Comparison of ENCODE assay signal across 9 cellular contexts in genomic region chr14:38207830-38208815, GRCh38. TPM values are rescaled to one million over a fixed set of nuclear protein-coding genes. Genes with fewer than 3 reads are reported as not detected.
DNase-seq lines count a peak whose midpoint lies in the region; ATAC-seq and TF ChIP-seq lines count a peak whose summit lies in the region.
"Had no signal": no experiment of that assay in that cellular context is flagged by ENCODE, and none has a peak within 500 bp of the region (broad histone marks: within the 10 kb centered on the region; RNA-seq: fewer than 3 reads in every experiment).

Gene SSTR1 (plus strand): TSS chr14:38207904. CDS start chr14:38209390, 1,486 bp downstream.

- peak within 1 kb of the TSS; percentile 52 for H3K4me3 ChIP-seq in colonic mucosa
- H3K4me3 ChIP-seq in lung = peak within 1 kb of the TSS; percentile 46
- H3K4me3 ChIP-seq in urinary bladder (ENCODE audit: low read depth, low read length) = peak within 1 kb of the TSS; percentile 44

- CTCF ChIA-PET in activated naive CD4-positive, alpha-beta T cell treated with anti-CD3 and anti-CD28 coated beads for 36 hours (lab: Charles Lee) = interaction anchor here (0.5 to 1.7 kb wide), 4 partner anchors 19 to 659 kb away, joined by 3 to 4 read pairs (median 3); no protein-coding TSS in a partner anchor

- peak within 1 kb of the TSS; percentile 41 for H3K4me3 Mint-ChIP-seq in activated naive CD4-positive, alpha-beta T cell treated with anti-CD3 and anti-CD28 coated beads for 36 hours

- peaks cover 61% of the 10 kb centered on the region for H3K27me3 Mint-ChIP-seq in activated naive CD4-positive, alpha-beta T cell treated with anti-CD3 and anti-CD28 coated beads for 36 hours (ENCODE audit: low read depth)

- peak within 1 kb of the TSS; percentile 57 to 69 for H3K9ac ChIP-seq in colonic mucosa (ENCODE audit: low read depth in 2 of 2, low read length in 2 of 2)

- intact Hi-C loops in activated naive CD4-positive, alpha-beta T cell treated with anti-CD3 and anti-CD28 coated beads for 36 hours (cut with micrococcal nuclease) = loop anchor here (2.0 to 5.0 kb wide), 3 partner anchors 47 to 659 kb away; no protein-coding TSS in a partner anchor
- intact Hi-C loops in colonic mucosa (cut with DNase I) = no loop called here

- no peaks in the 10 kb centered on the region for H3K36me3 Mint-ChIP-seq in activated naive CD4-positive, alpha-beta T cell treated with anti-CD3 and anti-CD28 coated beads for 36 hours (ENCODE audit: low read depth)

- peaks cover 29% of the 10 kb centered on the region for H3K4me1 Mint-ChIP-seq in activated naive CD4-positive, alpha-beta T cell treated with anti-CD3 and anti-CD28 coated beads for 36 hours (ENCODE audit: low read depth)

- no peaks in the 10 kb centered on the region for H3K4me1 ChIP-seq in colonic mucosa
- H3K4me1 ChIP-seq in lung (ENCODE audit: control insufficient read depth in 2 of 2, insufficient read depth in 2 of 2, low read length in 2 of 2) = peaks cover 0 to 15% of the 10 kb centered on the region in 2 donors
- H3K4me1 ChIP-seq in urinary bladder (ENCODE audit: insufficient read depth) = no peaks in the 10 kb centered on the region

- H3K27ac ChIP-seq in colonic mucosa (peak within 1 kb of the TSS; percentile 65), lung (ENCODE audit: low read depth in 1 of 2, low read length in 1 of 2) (no peak within 1 kb of the TSS), urinary bladder (ENCODE audit: low read depth) (no peak within 1 kb of the TSS)

- no peaks in the 10 kb centered on the region for H3K9me3 Mint-ChIP-seq in activated naive CD4-positive, alpha-beta T cell treated with anti-CD3 and anti-CD28 coated beads for 36 hours

- no peaks in the 10 kb centered on the region for H3K27me3 ChIP-seq in colonic mucosa
- peaks cover 4% of the 10 kb centered on the region for H3K27me3 ChIP-seq in lung (ENCODE audit: control insufficient read depth, insufficient read depth)

- ATAC-seq in lung (ENCODE audit: insufficient read depth, low FRiP score) (no peak), GM21390 (IDR thresholded peaks at IDR 0.05; ENCODE audit: unreplicated experiment) (no peak), HG02938 (IDR thresholded peaks at IDR 0.05; ENCODE audit: unreplicated experiment) (no peak)

- H3K36me3 ChIP-seq in colonic mucosa = no peaks in the 10 kb centered on the region
- no peaks in the 10 kb centered on the region for H3K36me3 ChIP-seq in lung (ENCODE audit: control insufficient read depth in 2 of 2, insufficient read depth in 2 of 2, low read length in 2 of 2)
- H3K36me3 ChIP-seq in urinary bladder (ENCODE audit: insufficient read depth) = no peaks in the 10 kb centered on the region

- DNase-seq in activated naive CD4-positive, alpha-beta T cell treated with anti-CD3 and anti-CD28 coated beads for 36 hours = peak; percentile 6
- no peak for DNase-seq in activated naive CD4-positive, alpha-beta T cell treated with anti-CD3 and anti-CD28 coated beads, Interleukin-2, amount 50 U/mL, for 16 hours
- DNase-seq in colonic mucosa (peak; percentile 93), lung (ENCODE audit: low spot score) (no peak)
- no peak for DNase-seq in stimulated activated naive CD4-positive, alpha-beta T cell (lab: John Stamatoyannopoulos, UW)
- DNase-seq: naive B cell had no signal

- 2 to 3% methylated on average over 51 of the region's 51 CpGs for WGBS in lung, 2 donors
- 2% methylated on average over 51 of the region's 51 CpGs for WGBS in urinary bladder

- TF ChIP-seq CTCF in colonic mucosa (IDR thresholded peaks at IDR 0.05) (no peak), lung (IDR thresholded peaks at IDR 0.05; ENCODE audit: control extremely low read depth, extremely low read depth) (no peak)

- H3K9me3 ChIP-seq in colonic mucosa (no peaks in the 10 kb centered on the region), lung (ENCODE audit: control insufficient read depth in 2 of 2, insufficient read depth in 1 of 2, low read length in 1 of 2) (peaks cover 0 to 8% of the 10 kb centered on the region in 2 donors)

- no peak within 1 kb of the TSS for H3K27ac Mint-ChIP-seq in activated naive CD4-positive, alpha-beta T cell treated with anti-CD3 and anti-CD28 coated beads for 36 hours
- H3K27ac Mint-ChIP-seq: naive B cell had no signal

RNA-seq across cellular contexts. Expression of gene SSTR1, which starts in this region (rescaled TPM):
- not detected for total RNA-seq in activated naive CD4-positive, alpha-beta T cell treated with anti-CD3 and anti-CD28 coated beads for 36 hours
- 1 to 10 TPM; 8.5 to 8.8 TPM for total RNA-seq in colonic mucosa
- 1 to 10 TPM; 4.3 to 7.9 TPM for total RNA-seq in lung
- 1 to 10 TPM; 1.6 to 2.2 TPM for polyA plus RNA-seq in lung
- 0.37 TPM for total RNA-seq in urinary bladder
- 2.6 TPM for polyA plus RNA-seq in urinary bladder

Comparison
In these comparisons a context has a peak if more than half of its experiments do, and no peak if none do; other contexts are left out.
1. Peak in DNase-seq in activated naive CD4-positive, alpha-beta T cell treated with anti-CD3 and anti-CD28 coated beads for 36 hours; RNA of the gene not detected or under 1 TPM.